In the genomic region with DNA sequence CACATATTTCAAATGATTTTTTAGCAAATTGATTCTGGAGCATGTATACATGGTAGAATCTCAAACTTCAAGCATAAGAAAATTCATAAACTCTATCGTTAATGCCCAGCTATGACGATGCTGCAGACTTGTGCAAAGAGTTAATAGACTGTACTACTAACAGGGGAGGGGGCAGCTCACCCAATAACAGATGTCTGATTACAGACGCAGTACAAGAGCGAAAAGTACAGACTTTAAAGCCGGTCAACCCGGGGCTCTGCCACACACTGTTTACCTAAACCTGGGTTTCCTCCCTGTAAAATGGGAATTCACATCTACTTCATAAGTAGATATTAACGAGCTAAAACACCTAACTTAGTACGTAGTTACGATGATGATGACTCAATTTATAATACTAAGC, we compare ENCODE assay signal across 8 cellular contexts. TPM values are rescaled to one million over a fixed set of nuclear protein-coding genes. Genes with fewer than 3 reads are reported as not detected.
DNase-seq lines count a peak whose midpoint lies in the region; ATAC-seq and TF ChIP-seq lines count a peak whose summit lies in the region.

No MANE protein-coding gene starts in this region.

- H3K4me3 Mint-ChIP-seq in endodermal cell = peak overlapping the region; percentile 90

- peak overlapping the region; percentile 91 for H3K4me2 ChIP-seq in OCI-LY3 (ENCODE audit: low read length)
- H3K4me2 ChIP-seq in osteoblast (ENCODE audit: insufficient read depth, low read length) = peak overlapping the region; percentile 97

- no peaks in the 10 kb centered on the region for H3K9me3 Mint-ChIP-seq in endodermal cell

- no peak overlapping the region for H2AFZ ChIP-seq in OCI-LY3 (ENCODE audit: low read depth, low read length)
- peak overlapping the region; percentile 89 for H2AFZ ChIP-seq in osteoblast (ENCODE audit: low read length)

- H3K4me3 ChIP-seq in OCI-LY3 (ENCODE audit: low read length) = peak overlapping the region; percentile 96
- H3K4me3 ChIP-seq in endodermal cell (ENCODE audit: low read length) = peak overlapping the region; percentile 96
- H3K4me3 ChIP-seq in osteoblast (ENCODE audit: insufficient read depth, low read length) = peak overlapping the region; percentile 98

- H3K9me3 ChIP-seq in OCI-LY3 (ENCODE audit: insufficient read depth, low read length) (no peaks in the 10 kb centered on the region), endodermal cell (ENCODE audit: control insufficient read depth, low read length) (no peaks in the 10 kb centered on the region), osteoblast (ENCODE audit: low read depth, low read length) (no peaks in the 10 kb centered on the region)

- H3K4me1 Mint-ChIP-seq in endodermal cell = peaks cover 17% of the 10 kb centered on the region

- H3K27me3 ChIP-seq in OCI-LY3 (ENCODE audit: low read depth, low read length) = no peaks in the 10 kb centered on the region
- H3K27me3 ChIP-seq in endodermal cell (ENCODE audit: control insufficient read depth, insufficient read depth, low read length, poor library complexity, severe bottlenecking) = no peaks in the 10 kb centered on the region
- H3K27me3 ChIP-seq in osteoblast (ENCODE audit: insufficient read depth, low read length) = no peaks in the 10 kb centered on the region

- H3K79me2 ChIP-seq in OCI-LY3 (ENCODE audit: low read length) (peaks cover 51% of the 10 kb centered on the region), osteoblast (ENCODE audit: insufficient read depth, low read length) (peaks cover 90% of the 10 kb centered on the region)

- H4K20me1 ChIP-seq in OCI-LY3 (ENCODE audit: insufficient read depth, low read length) (no peaks in the 10 kb centered on the region), osteoblast (ENCODE audit: insufficient read depth, low read length) (peaks cover 15% of the 10 kb centered on the region)

- ATAC-seq in GM21737 (IDR thresholded peaks at IDR 0.05; ENCODE audit: unreplicated experiment) = no peak

- H3K36me3 Mint-ChIP-seq in endodermal cell (ENCODE audit: low read depth) = peaks cover 6% of the 10 kb centered on the region

- H3K9ac ChIP-seq in OCI-LY3 (ENCODE audit: low read length) = peak overlapping the region; percentile 89
- H3K9ac ChIP-seq in endodermal cell (ENCODE audit: extremely low read depth, low read length, poor library complexity, severe bottlenecking) = peak overlapping the region; percentile 87

- H3K27me3 Mint-ChIP-seq in endodermal cell (ENCODE audit: insufficient read depth) = no peaks in the 10 kb centered on the region

- peak overlapping the region; percentile 98 for H3K27ac Mint-ChIP-seq in endodermal cell

- DNase-seq in D341Med (ENCODE audit: low spot score) (peak; percentile 12), endodermal cell (no peak), osteoblast (ENCODE audit: insufficient read length, low spot score, missing footprints) (no peak), SKM-1 treated with dmso at 0.1 percent for 144 hours (lab: John Stamatoyannopoulos, UW; ENCODE audit: unreplicated experiment) (no peak), NCI-H2171 treated with DMSO at 0.1 percent for 48 hours (lab: John Stamatoyannopoulos, UW) (no peak)
- DNase-seq in NK-92 treated with Interleukin-12 subunit alpha and Interleukin-12 subunit beta, amount 100 ng/mL, for 24 hours (lab: John Stamatoyannopoulos, UW) = no peak

- H3K27ac ChIP-seq in OCI-LY3 (ENCODE audit: low read length) (no peak overlapping the region), endodermal cell (ENCODE audit: low read depth, low read length) (no peak overlapping the region), osteoblast (ENCODE audit: low read depth, low read length) (peak overlapping the region; percentile 93)

- TF ChIP-seq CTCF in OCI-LY3 (IDR thresholded peaks at IDR 0.05; ENCODE audit: low read depth, low read length) (no peak), endodermal cell (conservative IDR thresholded peaks at IDR 0.05) (no peak), osteoblast (IDR thresholded peaks at IDR 0.05; ENCODE audit: extremely low read depth, low read depth, low read length) (no peak)

- no peaks in the 10 kb centered on the region for H3K36me3 ChIP-seq in OCI-LY3 (replicated peaks; ENCODE audit: low read depth, low read length)
- H3K36me3 ChIP-seq in endodermal cell (ENCODE audit: control insufficient read depth, insufficient read depth, low read length) = no peaks in the 10 kb centered on the region
- H3K36me3 ChIP-seq in osteoblast (ENCODE audit: insufficient read depth, low read length) = no peaks in the 10 kb centered on the region

- peaks cover 14% of the 10 kb centered on the region for H3K4me1 ChIP-seq in OCI-LY3 (ENCODE audit: low read length)
- H3K4me1 ChIP-seq in endodermal cell (ENCODE audit: control insufficient read depth, insufficient read depth, low read length) = peaks cover 10% of the 10 kb centered on the region
- peaks cover 28% of the 10 kb centered on the region for H3K4me1 ChIP-seq in osteoblast (ENCODE audit: insufficient read depth, low read length)

- 32 to 53% methylated on average over 3 to 9 of the region's 9 CpGs for WGBS in endodermal cell (ENCODE audit: insufficient coverage in 1 of 2, insufficient read length in 1 of 2), 2 experiments

RNA-seq across cellular contexts. Expression of a gene that starts 0.7 kb away (rescaled TPM):
- total RNA-seq in endodermal cell = 10 to 100 TPM; 13.5 to 17.5 TPM
- 15.5 TPM for polyA plus RNA-seq in endodermal cell (2013, experiment 1 of 2)
- polyA plus RNA-seq in endodermal cell (2013, experiment 2 of 2) = 11.1 TPM
- 30.4 and 32.1 TPM in 2 replicates for total RNA-seq in osteoblast

RNA-seq across cellular contexts. Expression of a gene that starts 1.3 kb away (rescaled TPM):
- total RNA-seq in endodermal cell (1 to 10 TPM; 2.9 to 3.6 TPM), osteoblast (4.3 and 4.4 TPM in 2 replicates)
- 4.8 TPM for polyA plus RNA-seq in endodermal cell (2013, experiment 1 of 2)
- polyA plus RNA-seq in endodermal cell (2013, experiment 2 of 2) = 5.2 TPM

RNA-seq across cellular contexts. Expression of a gene that starts 1.3 kb away (rescaled TPM):
- total RNA-seq in endodermal cell = 10 to 100 TPM; 19.0 to 26.0 TPM
- polyA plus RNA-seq in endodermal cell (2013, experiment 1 of 2) = 25.6 TPM
- 26.6 TPM for polyA plus RNA-seq in endodermal cell (2013, experiment 2 of 2)
- 24.2 and 26.1 TPM in 2 replicates for total RNA-seq in osteoblast
